Comparison of ENCODE assay signal across 8 cellular contexts in the genomic region with DNA sequence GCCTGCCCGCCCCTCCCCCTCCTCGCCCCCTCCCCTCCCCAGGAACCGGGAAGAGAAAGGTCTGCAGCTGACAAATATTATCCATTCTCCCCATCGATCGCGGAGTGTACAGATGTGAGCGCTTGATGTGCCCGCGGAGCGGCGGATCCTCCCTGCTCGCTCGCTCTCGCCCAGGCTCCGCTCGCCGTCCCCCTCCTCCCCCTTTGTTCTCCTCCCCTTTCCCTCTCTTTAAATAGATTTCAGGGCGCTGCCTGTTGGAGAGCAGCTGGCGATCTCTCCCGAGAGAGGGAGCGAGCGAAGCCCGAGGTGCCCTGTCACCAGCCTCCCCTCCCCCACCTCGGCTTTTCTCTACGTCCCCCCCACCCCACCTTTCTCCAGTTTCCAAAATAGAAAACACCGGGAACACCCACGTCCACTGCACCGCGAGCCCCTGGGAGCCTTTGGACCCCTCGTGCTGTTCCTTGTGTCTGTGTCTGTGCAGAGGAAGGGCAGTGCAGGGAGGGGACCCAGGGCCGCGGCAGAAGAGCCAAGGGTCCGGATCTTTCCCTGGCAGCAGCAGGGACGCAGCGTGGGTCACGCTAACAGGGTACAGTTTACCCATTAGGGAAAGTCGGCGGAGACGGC. TPM values are rescaled to one million over a fixed set of nuclear protein-coding genes. Genes with fewer than 3 reads are reported as not detected.
DNase-seq lines count a peak whose midpoint lies in the region; ATAC-seq and TF ChIP-seq lines count a peak whose summit lies in the region.

No MANE protein-coding gene starts in this region.

- peak; percentile 13 for DNase-seq in activated naive CD4-positive, alpha-beta T cell treated with anti-CD3 and anti-CD28 coated beads for 36 hours
- DNase-seq in activated naive CD4-positive, alpha-beta T cell treated with anti-CD3 and anti-CD28 coated beads, Interleukin-2, amount 50 U/mL, for 16 hours = no peak
- DNase-seq in NCI-H69 (lab: John Stamatoyannopoulos, UW) (peak; percentile 88), MCF 10A (ENCODE audit: unreplicated experiment) (no peak), left kidney (ENCODE audit: low read depth, low spot score) (peak; percentile 85), germinal center (ENCODE audit: low spot score) (no peak)

- no peak overlapping the region for H3K27ac ChIP-seq in thymus (ENCODE audit: low read depth)

- H3K27me3 Mint-ChIP-seq in activated naive CD4-positive, alpha-beta T cell treated with anti-CD3 and anti-CD28 coated beads for 36 hours (ENCODE audit: low read depth) = no peaks in the 10 kb centered on the region
- no peaks in the 10 kb centered on the region for H3K27me3 Mint-ChIP-seq in MCF 10A (ENCODE audit: insufficient read depth, unreplicated experiment)

- no TSS peak for BruUV-seq in MCF 10A (replicated peaks; lab: Mats Ljungman, UMichigan)

- intact Hi-C loops in activated naive CD4-positive, alpha-beta T cell treated with anti-CD3 and anti-CD28 coated beads for 36 hours (cut with micrococcal nuclease) = loop anchor here (5.0 kb wide), 1 partner anchor 337 kb away; no protein-coding TSS in a partner anchor
- intact Hi-C loops in MCF 10A (cut with micrococcal nuclease) = loop anchor here (1.0 to 10.0 kb wide), 3 partner anchors 57 to 340 kb away; a partner anchor contains a TSS

- WGBS in thymus = under 1% methylated on average over 37 of the region's 39 CpGs

- no peak for ATAC-seq in HG03196 (IDR thresholded peaks at IDR 0.05; ENCODE audit: unreplicated experiment)

- CTCF ChIA-PET in activated naive CD4-positive, alpha-beta T cell treated with anti-CD3 and anti-CD28 coated beads for 36 hours (lab: Charles Lee) = interaction anchor here (1.2 to 1.3 kb wide), 2 partner anchors 14 to 56 kb away, joined by 3 read pairs; a partner anchor contains a TSS
- CTCF ChIA-PET in MCF 10A (lab: Yijun Ruan, JAX) = interaction anchor here (0.6 kb wide), 1 partner anchor 77 kb away, joined by 4 read pairs; no protein-coding TSS in a partner anchor

- no peaks in the 10 kb centered on the region for H3K27me3 ChIP-seq in thymus (ENCODE audit: control insufficient read depth, insufficient read depth)

- H3K9me3 Mint-ChIP-seq in activated naive CD4-positive, alpha-beta T cell treated with anti-CD3 and anti-CD28 coated beads for 36 hours = no peaks in the 10 kb centered on the region
- no peaks in the 10 kb centered on the region for H3K9me3 Mint-ChIP-seq in MCF 10A (ENCODE audit: unreplicated experiment)

- POLR2A ChIA-PET in MCF 10A (lab: Yijun Ruan, JAX) = no interaction called here

- peak overlapping the region; percentile 72 for H3K27ac Mint-ChIP-seq in activated naive CD4-positive, alpha-beta T cell treated with anti-CD3 and anti-CD28 coated beads for 36 hours
- H3K27ac Mint-ChIP-seq in MCF 10A (ENCODE audit: low read depth, unreplicated experiment) = no peak overlapping the region

- peaks cover 1% of the 10 kb centered on the region for H3K36me3 Mint-ChIP-seq in activated naive CD4-positive, alpha-beta T cell treated with anti-CD3 and anti-CD28 coated beads for 36 hours (ENCODE audit: low read depth)
- H3K36me3 Mint-ChIP-seq in MCF 10A (ENCODE audit: insufficient read depth, unreplicated experiment) = no peaks in the 10 kb centered on the region

- H3K9me3 ChIP-seq in thymus (ENCODE audit: control insufficient read depth) = no peaks in the 10 kb centered on the region

- H3K4me3 Mint-ChIP-seq in activated naive CD4-positive, alpha-beta T cell treated with anti-CD3 and anti-CD28 coated beads for 36 hours = peak overlapping the region; percentile 77
- H3K4me3 Mint-ChIP-seq in MCF 10A (ENCODE audit: unreplicated experiment) = peak overlapping the region; percentile 62

- peak overlapping the region; percentile 51 for H3K4me3 ChIP-seq in thymus (ENCODE audit: low read length)

- H3K36me3 ChIP-seq in thymus (ENCODE audit: control insufficient read depth, insufficient read depth) = no peaks in the 10 kb centered on the region

- peaks cover 9% of the 10 kb centered on the region for H3K4me1 Mint-ChIP-seq in activated naive CD4-positive, alpha-beta T cell treated with anti-CD3 and anti-CD28 coated beads for 36 hours (ENCODE audit: low read depth)
- H3K4me1 Mint-ChIP-seq in MCF 10A (ENCODE audit: insufficient read depth, unreplicated experiment) = no peaks in the 10 kb centered on the region

- H3K4me1 ChIP-seq in thymus (ENCODE audit: control insufficient read depth, insufficient read depth, low read length) = peaks cover 4% of the 10 kb centered on the region

- no peak for TF ChIP-seq CTCF in MCF 10A (IDR thresholded peaks at IDR 0.05; ENCODE audit: unreplicated experiment)

RNA-seq across cellular contexts. Expression of a gene that starts 56.6 kb away (rescaled TPM):
- total RNA-seq in activated naive CD4-positive, alpha-beta T cell treated with anti-CD3 and anti-CD28 coated beads for 36 hours = 10 to 100 TPM; 29.1 to 29.9 TPM
- 7.5 and 12.0 TPM in 2 replicates for total RNA-seq in MCF 10A (2022)
- polyA plus RNA-seq in thymus = 24.4 TPM

Comparison
In these comparisons a context has a peak if more than half of its experiments do, and no peak if none do; other contexts are left out.
1. DNase-seq: peak in activated naive CD4-positive, alpha-beta T cell treated with anti-CD3 and anti-CD28 coated beads for 36 hours (single experiment), NCI-H69 (single experiment) and left kidney (single experiment); none in activated naive CD4-positive, alpha-beta T cell treated with anti-CD3 and anti-CD28 coated beads, Interleukin-2, amount 50 U/mL, for 16 hours (single experiment), MCF 10A (single experiment) and germinal center (single experiment).